Comparison of ENCODE assay signal across 8 cellular contexts in genomic region chr9:136843159-136843800, GRCh38. TPM values are rescaled to one million over a fixed set of nuclear protein-coding genes. Genes with fewer than 3 reads are reported as not detected.
A peak's percentile ranks its signal among the peaks of the same experiment; 100 is the strongest.
DNase-seq lines count a peak whose midpoint lies in the region; ATAC-seq and TF ChIP-seq lines count a peak whose summit lies in the region.
"Not testable (repeated sequence)": the region's sequence is repeated elsewhere in the genome, so short reads cannot be mapped to it uniquely, and the experiment has no call there.

No MANE protein-coding gene starts in this region.

- H3K9ac ChIP-seq in BLaER1 treated with 17β-estradiol and CSF1 and Interleukin-3, amounts not matched to agents 10 nM and 100 nM, result peak overlapping the region; percentile 11 to 62 (median 50); a peak in 16 of 22 replicates
- H3K9ac ChIP-seq in HCT116 (ENCODE audit: low read length), result peak overlapping the region; percentile 45

- H3K4me1 ChIP-seq in BLaER1 treated with 17β-estradiol and CSF1 and Interleukin-3, amounts not matched to agents 10 nM and 100 nM, result peaks cover 29 to 65% (median 52%) of the 10 kb centered on the region in 10 experiments
- H3K4me1 ChIP-seq in HCT116 (ENCODE audit: control insufficient read depth in 1 of 2, insufficient read depth in 2 of 2, low read length in 2 of 2) (peaks cover 29 to 47% of the 10 kb centered on the region in 2 experiments), Peyer's patch (peaks cover 16 to 68% (median 34%) of the 10 kb centered on the region in 4 donors), breast epithelium (peaks cover 0 to 25% of the 10 kb centered on the region in 2 donors), left ventricle myocardium inferior (peaks cover 65% of the 10 kb centered on the region)

- H3K4me3 ChIP-seq in BLaER1 treated with 17β-estradiol and CSF1 and Interleukin-3, amounts not matched to agents 10 nM and 100 nM, result peak overlapping the region in 6 of 10 experiments; percentile 32 to 66 (median 41); a peak in 7 of 20 replicates
- peak overlapping the region; percentile 5 to 28; a peak in 3 of 4 replicates for H3K4me3 ChIP-seq in HCT116 (replicated peaks in 1 of 2; ENCODE audit: low read depth in 1 of 2, low read length in 2 of 2)
- peak overlapping the region in 3 of 4 donors; percentile 55 to 65 (median 60) for H3K4me3 ChIP-seq in Peyer's patch
- H3K4me3 ChIP-seq in breast epithelium, result peak overlapping the region in 2 of 3 donors; percentile 49 to 62
- peak overlapping the region; percentile 74 for H3K4me3 ChIP-seq in left ventricle myocardium inferior

- not testable (repeated sequence) for BruUV-seq in HCT116 (replicated peaks; lab: Mats Ljungman, UMichigan)

- CTCF ChIA-PET in HCT116 (lab: Charles Lee), result interaction anchor here (0.7 to 1.7 kb wide), 8 partner anchors 15 to 192 kb away, joined by 3 to 12 read pairs (median 4); partner anchors contain the start of genes PAXX and TRAF2

- not testable (repeated sequence) for H2AFZ ChIP-seq in HCT116 (ENCODE audit: low read depth, low read length, poor library complexity, severe bottlenecking)

- peaks cover 21 to 46% (median 42%) of the 10 kb centered on the region in 11 experiments for H3K27me3 ChIP-seq in BLaER1 treated with 17β-estradiol and CSF1 and Interleukin-3, amounts not matched to agents 10 nM and 100 nM
- not testable (repeated sequence) for H3K27me3 ChIP-seq in HCT116 (ENCODE audit: insufficient read depth, low read length)
- H3K27me3 ChIP-seq in Peyer's patch (peaks cover 0 to 16% of the 10 kb centered on the region in 2 donors), breast epithelium (peaks cover 15 to 37% of the 10 kb centered on the region in 2 donors), left ventricle myocardium inferior (ENCODE audit: low read depth) (peaks cover 41% of the 10 kb centered on the region)

- peak overlapping the region; percentile 50 for H3K27ac Mint-ChIP-seq in activated T-cell treated with anti-CD3 and anti-CD28 coated beads, Interleukin-2, amount 50 U/mL, for 24 hours
- not testable (repeated sequence) for H3K27ac Mint-ChIP-seq in natural killer cell treated with Interleukin-12 subunit alpha and Interleukin-12 subunit beta and Interleukin-15 and Interleukin-18, amount 100 ng/mL, for 72 hours; stimulated activated memory B cell treated with anti-CD40 and anti-IgM and Interleukin-4, amounts not matched to agents 10 μg/mL and 1 μg/mL and 100 μg/mL, for 72 hours

- H3K9me3 Mint-ChIP-seq in activated T-cell treated with anti-CD3 and anti-CD28 coated beads, Interleukin-2, amount 50 U/mL, for 24 hours; natural killer cell treated with Interleukin-12 subunit alpha and Interleukin-12 subunit beta and Interleukin-15 and Interleukin-18, amount 100 ng/mL, for 72 hours; stimulated activated memory B cell treated with anti-CD40 and anti-IgM and Interleukin-4, amounts not matched to agents 10 μg/mL and 1 μg/mL and 100 μg/mL, for 72 hours: not testable (repeated sequence)

- intact Hi-C loops in HCT116 (cut with micrococcal nuclease), result loop anchor here (5.0 to 10.0 kb wide), 2 partner anchors 102 to 194 kb away; partner anchors contain the start of genes C8G and FBXW5
- intact Hi-C loops in breast epithelium (cut with DNase I; ENCODE audit: low total_unique reads); left ventricle myocardium inferior (cut with micrococcal nuclease): not testable (repeated sequence)

- H3K36me3 Mint-ChIP-seq in activated T-cell treated with anti-CD3 and anti-CD28 coated beads, Interleukin-2, amount 50 U/mL, for 24 hours (ENCODE audit: low read depth), result peaks cover 22% of the 10 kb centered on the region
- H3K36me3 Mint-ChIP-seq in natural killer cell treated with Interleukin-12 subunit alpha and Interleukin-12 subunit beta and Interleukin-15 and Interleukin-18, amount 100 ng/mL, for 72 hours; stimulated activated memory B cell treated with anti-CD40 and anti-IgM and Interleukin-4, amounts not matched to agents 10 μg/mL and 1 μg/mL and 100 μg/mL, for 72 hours: not testable (repeated sequence)

- H3K4me3 Mint-ChIP-seq in activated T-cell treated with anti-CD3 and anti-CD28 coated beads, Interleukin-2, amount 50 U/mL, for 24 hours, result peak overlapping the region; percentile 39
- peak overlapping the region; percentile 47 for H3K4me3 Mint-ChIP-seq in natural killer cell treated with Interleukin-12 subunit alpha and Interleukin-12 subunit beta and Interleukin-15 and Interleukin-18, amount 100 ng/mL, for 72 hours
- H3K4me3 Mint-ChIP-seq in stimulated activated memory B cell treated with anti-CD40 and anti-IgM and Interleukin-4, amounts not matched to agents 10 μg/mL and 1 μg/mL and 100 μg/mL, for 72 hours, result peak overlapping the region; percentile 53

- peaks cover 26% of the 10 kb centered on the region for H3K4me1 Mint-ChIP-seq in activated T-cell treated with anti-CD3 and anti-CD28 coated beads, Interleukin-2, amount 50 U/mL, for 24 hours (ENCODE audit: low read depth)
- H3K4me1 Mint-ChIP-seq in natural killer cell treated with Interleukin-12 subunit alpha and Interleukin-12 subunit beta and Interleukin-15 and Interleukin-18, amount 100 ng/mL, for 72 hours (ENCODE audit: low read depth in 2 of 2), result peaks cover 12 to 18% of the 10 kb centered on the region in 2 donors
- peaks cover 27% of the 10 kb centered on the region for H3K4me1 Mint-ChIP-seq in stimulated activated memory B cell treated with anti-CD40 and anti-IgM and Interleukin-4, amounts not matched to agents 10 μg/mL and 1 μg/mL and 100 μg/mL, for 72 hours

- H4K20me1 ChIP-seq in BLaER1 treated with 17β-estradiol and CSF1 and Interleukin-3, amounts not matched to agents 10 nM and 100 nM, result peaks cover 0 to 56% (median 35%) of the 10 kb centered on the region in 11 experiments; a peak in 20 of 22 replicates
- H4K20me1 ChIP-seq in HCT116 (ENCODE audit: insufficient read depth), result not testable (repeated sequence)

- not testable (repeated sequence) for TF ChIP-seq RAD21 in HCT116 (IDR thresholded peaks at IDR 0.05; ENCODE audit: low read depth)

- TF ChIP-seq POLR2A in HCT116 (IDR thresholded peaks at IDR 0.05; ENCODE audit: borderline replicate concordance, extremely low read depth, insufficient read depth, insufficient read length); Peyer's patch (IDR thresholded peaks at IDR 0.05); breast epithelium (IDR thresholded peaks at IDR 0.05): not testable (repeated sequence)

- RAD21 ChIA-PET in HCT116 (lab: Charles Lee; ENCODE audit: low non-redundant PET in 1 of 2, low total read pairs in 2 of 2, uncharacterized antibody in 2 of 2, unreplicated experiment in 2 of 2), result not testable (repeated sequence)

- DNase-seq in HCT116 (ENCODE audit: low read depth, low spot score); Peyer's patch; activated T-cell treated with anti-CD3 and anti-CD28 coated beads, Interleukin-2, amount 50 U/mL, for 24 hours; breast epithelium (ENCODE audit: low spot score in 2 of 2); left ventricle myocardium inferior; natural killer cell treated with Interleukin-12 subunit alpha and Interleukin-12 subunit beta and Interleukin-15 and Interleukin-18, amount 100 ng/mL, for 72 hours (ENCODE audit: low spot score): not testable (repeated sequence)

- H3K4me2 ChIP-seq in BLaER1 treated with 17β-estradiol and CSF1 and Interleukin-3, amounts not matched to agents 10 nM and 100 nM, result peak overlapping the region; percentile 79 to 98 (median 94)
- peak overlapping the region; percentile 68 for H3K4me2 ChIP-seq in HCT116 (ENCODE audit: low read length)

- H3K9me2 ChIP-seq in HCT116 (ENCODE audit: insufficient read depth), result not testable (repeated sequence)

- H3K36me3 ChIP-seq in BLaER1 treated with 17β-estradiol and CSF1 and Interleukin-3, amounts not matched to agents 10 nM and 100 nM, result peaks cover 17 to 32% (median 26%) of the 10 kb centered on the region in 11 experiments; a peak in 20 of 22 replicates
- not testable (repeated sequence) for H3K36me3 ChIP-seq in HCT116 (ENCODE audit: control insufficient read depth in 1 of 2, insufficient read depth in 2 of 2, low read length in 2 of 2); breast epithelium
- H3K36me3 ChIP-seq in Peyer's patch, result peaks cover 0 to 23% (median 0%) of the 10 kb centered on the region in 3 donors
- H3K36me3 ChIP-seq in left ventricle myocardium inferior, result peaks cover 23% of the 10 kb centered on the region

- not testable (repeated sequence) for H3K79me2 ChIP-seq in HCT116 (ENCODE audit: insufficient read depth, low read length)

- POLR2A ChIA-PET in HCT116 (lab: Charles Lee), result interaction anchor here (0.6 kb wide), 1 partner anchor 18 kb away, joined by 3 read pairs; no protein-coding TSS in a partner anchor

- 0 out of 2 replicates have a peak, but pooled peaks have one; percentile 2 for ATAC-seq in HCT116
- peak; percentile 1 to 3 for ATAC-seq in natural killer cell treated with Interleukin-12 subunit alpha and Interleukin-12 subunit beta and Interleukin-15 and Interleukin-18, amount 100 ng/mL, for 72 hours
- ATAC-seq in stimulated activated memory B cell treated with anti-CD40 and anti-IgM and Interleukin-4, amounts not matched to agents 10 μg/mL and 1 μg/mL and 100 μg/mL, for 72 hours, result not testable (repeated sequence)

- peaks cover 0 to 22% (median 9%) of the 10 kb centered on the region in 11 experiments; a peak in 12 of 22 replicates for H3K9me3 ChIP-seq in BLaER1 treated with 17β-estradiol and CSF1 and Interleukin-3, amounts not matched to agents 10 nM and 100 nM (replicated peaks in 1 of 11)
- not testable (repeated sequence) for H3K9me3 ChIP-seq in HCT116 (ENCODE audit: control insufficient read depth in 1 of 2, insufficient read depth in 1 of 2, low read depth in 1 of 2, low read length in 2 of 2); Peyer's patch; breast epithelium; left ventricle myocardium inferior (replicated peaks)

- not testable (repeated sequence) for H3K27ac ChIP-seq in BLaER1 treated with 17β-estradiol and CSF1 and Interleukin-3, amounts not matched to agents 10 nM and 100 nM; breast epithelium
- peak overlapping the region; percentile 45; the same call in 1 of the 2 replicates for H3K27ac ChIP-seq in HCT116 (ENCODE audit: low read depth, low read length)
- peak overlapping the region; percentile 12 to 95 (median 83) for H3K27ac ChIP-seq in Peyer's patch
- peak overlapping the region; percentile 78 for H3K27ac ChIP-seq in left ventricle myocardium inferior (replicated peaks)

- peaks cover 32% of the 10 kb centered on the region for H3K27me3 Mint-ChIP-seq in activated T-cell treated with anti-CD3 and anti-CD28 coated beads, Interleukin-2, amount 50 U/mL, for 24 hours
- H3K27me3 Mint-ChIP-seq in natural killer cell treated with Interleukin-12 subunit alpha and Interleukin-12 subunit beta and Interleukin-15 and Interleukin-18, amount 100 ng/mL, for 72 hours, result not testable (repeated sequence)
- peaks cover 12% of the 10 kb centered on the region for H3K27me3 Mint-ChIP-seq in stimulated activated memory B cell treated with anti-CD40 and anti-IgM and Interleukin-4, amounts not matched to agents 10 μg/mL and 1 μg/mL and 100 μg/mL, for 72 hours

- TF ChIP-seq CTCF in HCT116 (IDR thresholded peaks at IDR 0.05 in 2 of 3, conservative IDR thresholded peaks at IDR 0.05 in 1 of 3; ENCODE audit: borderline replicate concordance in 1 of 3, insufficient read depth in 1 of 3, low read depth in 2 of 3, low read length in 2 of 3); Peyer's patch (IDR thresholded peaks at IDR 0.05); breast epithelium (IDR thresholded peaks at IDR 0.05); left ventricle myocardium inferior (IDR thresholded peaks at IDR 0.05; ENCODE audit: borderline replicate concordance): not testable (repeated sequence)

RNA-seq across cellular contexts. Expression of gene AJM1, which starts 1.0 kb away (rescaled TPM):
- total RNA-seq in HCT116 (2021; ENCODE audit: unreplicated experiment), result 7.1 TPM
- 3.8 and 4.0 TPM in 2 replicates for polyA plus RNA-seq in HCT116 (2012)
- 10 to 100 TPM in 2 of 4 donors, 1 to 10 TPM in 2; 4.1 to 17.4 (median 9.2) TPM for total RNA-seq in Peyer's patch
- total RNA-seq in breast epithelium, result 1 to 10 TPM; 1.0 to 2.3 (median 1.1) TPM
- total RNA-seq in left ventricle myocardium inferior, result 7.7 TPM
- 10 to 100 TPM in 1 of 2 donors, 1 to 10 TPM in 1; 7.8 to 11.2 TPM for total RNA-seq in natural killer cell treated with Interleukin-12 subunit alpha and Interleukin-12 subunit beta and Interleukin-15 and Interleukin-18, amount 100 ng/mL, for 72 hours

RNA-seq across cellular contexts. Expression of gene PHPT1, which starts 5.9 kb away (rescaled TPM):
- total RNA-seq in HCT116 (2021; ENCODE audit: unreplicated experiment), result 148 TPM
- polyA plus RNA-seq in HCT116 (2012), result 165 and 168 TPM in 2 replicates
- total RNA-seq in Peyer's patch, result 100 to 1,000 TPM in 2 of 4 donors, 10 to 100 TPM in 2; 66.0 to 120 (median 96.5) TPM
- total RNA-seq in breast epithelium, result 10 to 100 TPM; 43.2 to 70.8 (median 52.5) TPM
- 349 TPM for total RNA-seq in left ventricle myocardium inferior
- 100 to 1,000 TPM in 1 of 2 donors, 10 to 100 TPM in 1; 71.5 to 108 TPM for total RNA-seq in natural killer cell treated with Interleukin-12 subunit alpha and Interleukin-12 subunit beta and Interleukin-15 and Interleukin-18, amount 100 ng/mL, for 72 hours

RNA-seq across cellular contexts. Expression of gene MAMDC4, which starts 8.9 kb away (rescaled TPM):
- 17.3 TPM for total RNA-seq in HCT116 (2021; ENCODE audit: unreplicated experiment)
- 8.0 and 9.5 TPM in 2 replicates for polyA plus RNA-seq in HCT116 (2012)
- total RNA-seq in Peyer's patch, result 10 to 100 TPM; 30.8 to 50.4 (median 41.4) TPM
- total RNA-seq in breast epithelium, result 1 to 10 TPM in 2 of 3 donors, under 1 TPM in 1; 0.64 to 5.6 (median 3.4) TPM
- total RNA-seq in left ventricle myocardium inferior, result 13.4 TPM
- 10 to 100 TPM; 16.0 to 17.2 TPM for total RNA-seq in natural killer cell treated with Interleukin-12 subunit alpha and Interleukin-12 subunit beta and Interleukin-15 and Interleukin-18, amount 100 ng/mL, for 72 hours

RNA-seq across cellular contexts. Expression of gene EDF1, which starts 22.8 kb away (rescaled TPM):
- total RNA-seq in HCT116 (2021; ENCODE audit: unreplicated experiment), result 311 TPM
- polyA plus RNA-seq in HCT116 (2012), result 465 and 468 TPM in 2 replicates
- total RNA-seq in Peyer's patch, result 100 to 1,000 TPM; 299 to 676 (median 475) TPM
- total RNA-seq in breast epithelium, result 100 to 1,000 TPM; 334 to 365 (median 365) TPM
- 318 TPM for total RNA-seq in left ventricle myocardium inferior
- 100 to 1,000 TPM; 299 to 453 TPM for total RNA-seq in natural killer cell treated with Interleukin-12 subunit alpha and Interleukin-12 subunit beta and Interleukin-15 and Interleukin-18, amount 100 ng/mL, for 72 hours

RNA-seq across cellular contexts. Expression of gene RABL6, which starts 35.5 kb away (rescaled TPM):
- total RNA-seq in HCT116 (2021; ENCODE audit: unreplicated experiment), result 98.6 TPM
- 71.0 and 76.1 TPM in 2 replicates for polyA plus RNA-seq in HCT116 (2012)
- 100 to 1,000 TPM in 3 of 4 donors, 10 to 100 TPM in 1; 98.4 to 187 (median 134) TPM for total RNA-seq in Peyer's patch
- total RNA-seq in breast epithelium, result 10 to 100 TPM; 38.2 to 51.5 (median 41.3) TPM
- 64.1 TPM for total RNA-seq in left ventricle myocardium inferior
- total RNA-seq in natural killer cell treated with Interleukin-12 subunit alpha and Interleukin-12 subunit beta and Interleukin-15 and Interleukin-18, amount 100 ng/mL, for 72 hours, result 100 to 1,000 TPM in 1 of 2 donors, 10 to 100 TPM in 1; 74.1 to 151 TPM

Comparison
In these comparisons a context has a peak if more than half of its experiments do, and no peak if none do; other contexts are left out.
1. H3K4me3 ChIP-seq: peak in every context shown above with its lines; median percentile 74 in left ventricle myocardium inferior; 60 in Peyer's patch; 56 in breast epithelium; 41 in BLaER1 treated with 17β-estradiol and CSF1 and Interleukin-3, amounts not matched to agents 10 nM and 100 nM; 16 in HCT116.